In the genomic region with DNA sequence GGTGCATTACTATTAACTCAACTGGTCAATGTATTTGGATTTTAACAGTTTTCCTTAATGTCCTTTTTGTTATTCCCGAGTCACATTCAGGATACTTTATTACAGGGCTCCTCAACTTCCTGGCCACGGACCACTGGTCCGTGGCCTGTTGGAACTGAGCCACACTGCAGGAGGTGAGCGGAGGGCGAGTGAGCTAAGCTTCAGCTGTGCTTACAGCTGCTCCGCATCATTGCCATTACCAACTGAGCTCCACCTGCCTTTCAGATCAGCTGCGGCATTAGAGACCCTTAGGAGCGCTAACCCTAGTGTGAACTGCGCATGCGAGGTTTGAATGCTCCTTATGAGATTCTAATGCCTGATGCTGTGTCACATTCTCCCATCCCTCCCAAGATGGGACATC, we compare ENCODE assay signal across 25 cellular contexts.
DNase-seq lines count a peak whose midpoint lies in the region; ATAC-seq and TF ChIP-seq lines count a peak whose summit lies in the region.
"Had no signal": no experiment of that assay in that cellular context is flagged by ENCODE, and none has a peak within 500 bp of the region (broad histone marks: within the 10 kb centered on the region; RNA-seq: fewer than 3 reads in every experiment).

No MANE protein-coding gene starts in this region.

- no peaks in the 10 kb centered on the region for H3K27me3 Mint-ChIP-seq in natural killer cell treated with Interleukin-12 subunit alpha and Interleukin-12 subunit beta and Interleukin-15 and Interleukin-18, amount 100 ng/mL, for 72 hours
- H3K27me3 Mint-ChIP-seq: activated CD4-positive, alpha-beta T cell treated with anti-CD3 and anti-CD28 coated beads, Interleukin-2, amount 10 ng/mL, durations not matched to agents 7 days and 5 days; activated naive CD8-positive, alpha-beta T cell treated with anti-CD3 and anti-CD28 coated beads, Interleukin-2, amount 10 ng/mL, durations not matched to agents 7 days and 5 days; activated T-cell treated with anti-CD3 and anti-CD28 coated beads, Interleukin-2, amount 50 U/mL, for 24 hours; IgD-negative memory B cell had no signal

- no peak overlapping the region for H3K4me3 Mint-ChIP-seq in natural killer cell treated with Interleukin-12 subunit alpha and Interleukin-12 subunit beta and Interleukin-15 and Interleukin-18, amount 100 ng/mL, for 72 hours
- H3K4me3 Mint-ChIP-seq: activated CD4-positive, alpha-beta T cell treated with anti-CD3 and anti-CD28 coated beads, Interleukin-2, amount 10 ng/mL, durations not matched to agents 7 days and 5 days; activated naive CD8-positive, alpha-beta T cell treated with anti-CD3 and anti-CD28 coated beads, Interleukin-2, amount 10 ng/mL, durations not matched to agents 7 days and 5 days; activated T-cell treated with anti-CD3 and anti-CD28 coated beads, Interleukin-2, amount 50 U/mL, for 24 hours; HFFc6; IgD-negative memory B cell; immature natural killer cell had no signal

- no peaks in the 10 kb centered on the region for H3K36me3 Mint-ChIP-seq in natural killer cell treated with Interleukin-12 subunit alpha and Interleukin-12 subunit beta and Interleukin-15 and Interleukin-18, amount 100 ng/mL, for 72 hours
- H3K36me3 Mint-ChIP-seq: activated naive CD8-positive, alpha-beta T cell treated with anti-CD3 and anti-CD28 coated beads, Interleukin-2, amount 10 ng/mL, durations not matched to agents 7 days and 5 days; IgD-negative memory B cell; immature natural killer cell had no signal

- no peak overlapping the region for H3K27ac Mint-ChIP-seq in natural killer cell treated with Interleukin-12 subunit alpha and Interleukin-12 subunit beta and Interleukin-15 and Interleukin-18, amount 100 ng/mL, for 72 hours
- H3K27ac Mint-ChIP-seq: activated CD4-positive, alpha-beta T cell treated with anti-CD3 and anti-CD28 coated beads, Interleukin-2, amount 10 ng/mL, durations not matched to agents 7 days and 5 days; activated naive CD8-positive, alpha-beta T cell treated with anti-CD3 and anti-CD28 coated beads, Interleukin-2, amount 10 ng/mL, durations not matched to agents 7 days and 5 days; activated T-cell treated with anti-CD3 and anti-CD28 coated beads, Interleukin-2, amount 50 U/mL, for 24 hours; HFFc6; IgD-negative memory B cell; immature natural killer cell had no signal

- TF ChIP-seq POLR2A in erythroblast (IDR thresholded peaks at IDR 0.05; ENCODE audit: low read length) = no peak

- no peaks in the 10 kb centered on the region for H3K4me1 Mint-ChIP-seq in natural killer cell treated with Interleukin-12 subunit alpha and Interleukin-12 subunit beta and Interleukin-15 and Interleukin-18, amount 100 ng/mL, for 72 hours (ENCODE audit: low read depth in 2 of 2)
- H3K4me1 Mint-ChIP-seq: activated CD4-positive, alpha-beta T cell treated with anti-CD3 and anti-CD28 coated beads, Interleukin-2, amount 10 ng/mL, durations not matched to agents 7 days and 5 days; activated naive CD8-positive, alpha-beta T cell treated with anti-CD3 and anti-CD28 coated beads, Interleukin-2, amount 10 ng/mL, durations not matched to agents 7 days and 5 days; immature natural killer cell had no signal

- H3K9me3 Mint-ChIP-seq in natural killer cell treated with Interleukin-12 subunit alpha and Interleukin-12 subunit beta and Interleukin-15 and Interleukin-18, amount 100 ng/mL, for 72 hours = peaks cover under 1% of the 10 kb centered on the region
- H3K9me3 Mint-ChIP-seq: activated naive CD8-positive, alpha-beta T cell treated with anti-CD3 and anti-CD28 coated beads, Interleukin-2, amount 10 ng/mL, durations not matched to agents 7 days and 5 days; IgD-negative memory B cell had no signal

- DNase-seq in HK-2 (ENCODE audit: unreplicated experiment) (peak; percentile 74), NCI-H1105 treated with DMSO at 0.1 percent for 48 hours (lab: John Stamatoyannopoulos, UW) (peak; percentile 45), SHP77 treated with DMSO at 0.1 percent for 48 hours (lab: John Stamatoyannopoulos, UW) (peak; percentile 60), kidney tubule cell (ENCODE audit: low spot score) (peak; percentile 90), GM19238 (ENCODE audit: insufficient read length, low spot score) (no peak), erythroblast (lab: John Stamatoyannopoulos, UW) (no peak)
- no peak for DNase-seq in natural killer cell treated with Interleukin-12 subunit alpha and Interleukin-12 subunit beta and Interleukin-15 and Interleukin-18, amount 100 ng/mL, for 72 hours (ENCODE audit: low spot score)
- no peak for DNase-seq in activated CD4-positive, alpha-beta T cell treated with anti-CD3 and anti-CD28 coated beads, Interleukin-2, amount 50 U/mL, for 1 hour
- DNase-seq: activated CD4-positive, alpha-beta T cell treated with anti-CD3 and anti-CD28 coated beads, Interleukin-2, amount 10 ng/mL, durations not matched to agents 7 days and 5 days; activated gamma-delta T cell; activated naive CD8-positive, alpha-beta T cell treated with anti-CD3 and anti-CD28 coated beads, Interleukin-2, amount 10 ng/mL, durations not matched to agents 7 days and 5 days; activated T-cell treated with anti-CD3 and anti-CD28 coated beads, Interleukin-2, amount 50 U/mL, for 24 hours; aorta; GOT3; HFFc6; hypothalamus; immature natural killer cell; left ventricle myocardium inferior; NCI-H1048; NCI-H187 treated with DMSO at 0.1 percent for 48 hours; SIG-M5; small intestine; T-helper 9 cell had no signal

- ATAC-seq in natural killer cell treated with Interleukin-12 subunit alpha and Interleukin-12 subunit beta and Interleukin-15 and Interleukin-18, amount 100 ng/mL, for 72 hours = no peak
- ATAC-seq: Panc1 had no signal

Comparison
In these comparisons a context has a peak if more than half of its experiments do, and no peak if none do; other contexts are left out.
1. DNase-seq: peak in HK-2 (single experiment), NCI-H1105 treated with DMSO at 0.1 percent for 48 hours (single experiment), SHP77 treated with DMSO at 0.1 percent for 48 hours (single experiment) and kidney tubule cell (single experiment); none in natural killer cell treated with Interleukin-12 subunit alpha and Interleukin-12 subunit beta and Interleukin-15 and Interleukin-18, amount 100 ng/mL, for 72 hours (single experiment), GM19238 (single experiment), activated CD4-positive, alpha-beta T cell treated with anti-CD3 and anti-CD28 coated beads, Interleukin-2, amount 50 U/mL, for 1 hour (single experiment) and erythroblast (0 of 2).